ENCODE assay signal across 26 cellular contexts in the genomic region with DNA sequence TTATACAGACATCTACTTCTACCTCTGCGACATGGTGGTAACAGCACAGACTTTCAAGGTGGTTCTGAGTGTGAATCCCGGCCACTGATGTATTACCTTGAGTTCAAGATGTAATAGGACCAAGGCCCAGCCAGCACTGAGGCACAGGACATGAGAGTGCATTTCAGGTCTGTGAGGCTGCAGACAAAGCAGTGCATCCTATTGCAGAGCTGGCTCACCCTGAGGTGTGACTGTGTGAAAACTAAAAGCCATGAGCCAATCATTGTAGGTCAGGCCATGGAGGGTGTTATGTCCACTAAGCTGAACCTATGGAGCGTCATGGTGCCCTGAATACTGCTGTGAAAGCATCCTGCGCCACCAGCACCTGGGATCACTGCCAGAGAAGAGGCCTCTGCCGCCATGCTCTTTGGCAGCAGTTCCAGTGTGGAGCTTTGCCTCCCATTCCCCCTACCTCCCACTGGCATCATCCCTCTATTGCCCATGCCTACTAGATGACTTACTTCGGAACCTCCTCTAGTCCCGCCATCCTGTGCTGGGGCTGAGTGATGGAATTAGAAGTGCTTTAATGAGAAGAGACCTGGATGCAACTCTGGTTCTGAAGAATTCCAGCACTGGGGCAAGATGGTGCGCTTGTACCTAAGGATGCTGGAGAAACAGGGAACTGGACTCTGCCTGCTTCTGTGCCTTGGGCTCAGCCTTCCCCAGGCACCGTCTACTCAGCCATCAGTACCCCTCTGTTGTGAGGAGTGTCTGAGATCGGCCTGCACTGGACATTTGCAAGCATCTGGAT.
"Had no signal": no experiment of that assay in that cellular context is flagged by ENCODE, and none has a peak within 500 bp of the region (broad histone marks: within the 10 kb centered on the region; RNA-seq: fewer than 3 reads in every experiment).

No MANE protein-coding gene starts in this region.

- ATAC-seq: naive thymus-derived CD4-positive, alpha-beta T cell; natural killer cell; pancreas; right lobe of liver; stimulated activated effector memory CD8-positive, alpha-beta T cell treated with anti-CD3 and anti-CD28 coated beads, Interleukin-12 subunit alpha, Interleukin-12 subunit beta, amount 100 ng/mL, for 72 hours; stimulated activated naive B cell treated with anti-CD40 and anti-IgM and Interleukin-4, amounts not matched to agents 10 μg/mL and 1 μg/mL and 100 μg/mL, for 72 hours had no signal

- H2AFZ ChIP-seq: neural progenitor cell had no signal

- H3K36me3 ChIP-seq: neural progenitor cell, neutrophil, pancreas, prostate gland, right atrium auricular region, right lobe of liver, sigmoid colon, stomach, suprapubic skin, tibial artery, transverse colon, upper lobe of left lung, vagina had no signal

- H3K4me3 ChIP-seq: neural progenitor cell, pancreas, prostate gland, right atrium auricular region, right lobe of liver, sigmoid colon, stomach, suprapubic skin, testis, tibial artery, transverse colon, upper lobe of left lung, vagina had no signal

- H3K4me2 ChIP-seq: neural progenitor cell had no signal

- DNase-seq: naive thymus-derived CD4-positive, alpha-beta T cell; natural killer cell; nucleus accumbens; pancreas; retina; right lobe of liver; sigmoid colon; small intestine; stimulated activated CD4-positive, alpha-beta T cell treated with anti-CD3 and anti-CD28 coated beads, Interleukin-15, amount 100 ng/mL, for 24 hours; stimulated activated CD4-positive, alpha-beta T cell treated with anti-CD3 and anti-CD28 coated beads, Interleukin-2, amount 100 ng/mL, for 24 hours; stimulated activated CD4-positive, alpha-beta T cell treated with anti-CD3 and anti-CD28 coated beads, Interleukin-2, amount 100 ng/mL, for 48 hours; stimulated activated CD4-positive, alpha-beta T cell treated with anti-CD3 and anti-CD28 coated beads, Interleukin-4, amount 100 ng/mL, for 24 hours; stimulated activated naive B cell treated with anti-CD40 and anti-IgM and Interleukin-4, amounts not matched to agents 10 μg/mL and 1 μg/mL and 100 μg/mL, for 72 hours; stimulated activated naive CD4-positive, alpha-beta T cell treated with Interleukin-2 at 50 U/mL for 16 hours; stomach; testis; tibial artery; transverse colon; upper lobe of left lung had no signal

- H3K9ac ChIP-seq: neural progenitor cell had no signal

- H3K4me1 ChIP-seq: neural progenitor cell, prostate gland, vagina had no signal

- H3K27ac ChIP-seq: neural progenitor cell, neutrophil, pancreas, prostate gland, right atrium auricular region, right lobe of liver, sigmoid colon, stomach, suprapubic skin, testis, tibial artery, transverse colon, upper lobe of left lung, vagina had no signal

- H3K9me3 ChIP-seq: neutrophil, pancreas, prostate gland, right atrium auricular region, right lobe of liver, sigmoid colon, stomach, suprapubic skin, testis, tibial artery, transverse colon, upper lobe of left lung, vagina had no signal

- H3K27me3 ChIP-seq: neural progenitor cell, neutrophil, pancreas, right atrium auricular region, right lobe of liver, sigmoid colon, stomach, suprapubic skin, testis, tibial artery, transverse colon, upper lobe of left lung, vagina had no signal
